Comparison of ENCODE assay signal across 19 cellular contexts in the genomic region with DNA sequence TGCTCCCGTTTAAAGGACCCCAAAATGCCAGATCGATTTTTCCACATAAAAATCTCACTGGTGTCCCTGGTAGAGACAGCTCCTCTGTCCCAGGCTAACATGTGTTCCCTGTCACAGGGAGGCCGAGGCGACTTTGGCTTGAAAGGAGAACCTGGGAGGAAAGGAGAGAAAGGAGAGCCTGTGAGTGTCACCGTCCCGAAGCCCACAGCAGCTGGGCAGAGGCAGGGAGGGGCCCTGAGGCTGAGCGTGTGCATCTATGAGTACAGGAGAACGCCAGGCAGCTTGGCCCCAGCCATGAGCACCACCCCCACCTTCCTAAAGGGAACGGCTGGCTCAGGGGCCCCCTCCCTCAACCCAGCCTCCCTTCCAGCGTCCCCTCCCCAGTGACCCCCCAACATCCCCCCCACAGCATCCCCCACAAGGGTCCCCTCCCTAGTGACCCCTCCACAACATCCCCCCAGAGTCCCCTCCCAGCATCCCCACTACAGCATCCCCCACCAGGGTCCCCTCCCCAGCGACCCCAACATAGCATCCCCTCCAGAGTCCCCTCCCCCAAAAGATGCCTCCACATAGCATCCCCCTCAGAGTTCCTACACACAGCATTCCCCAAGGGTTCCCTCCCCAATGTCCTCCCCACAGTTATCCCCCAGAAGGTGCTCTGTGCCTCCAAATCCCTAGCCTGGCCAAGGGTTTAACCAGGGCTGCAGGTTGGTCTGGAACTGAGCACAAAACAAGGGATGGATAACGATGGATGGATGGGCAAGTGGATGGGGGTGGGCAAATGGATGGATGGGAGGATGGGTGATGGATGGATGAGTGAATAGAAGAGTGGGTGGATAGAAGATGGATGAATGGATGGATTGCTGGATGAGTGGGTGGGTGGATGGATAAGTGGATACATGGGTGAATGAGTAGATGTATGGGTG. TPM values are rescaled to one million over a fixed set of nuclear protein-coding genes. Genes with fewer than 3 reads are reported as not detected.
DNase-seq lines count a peak whose midpoint lies in the region; ATAC-seq and TF ChIP-seq lines count a peak whose summit lies in the region.
"Had no signal": no experiment of that assay in that cellular context is flagged by ENCODE, and none has a peak within 500 bp of the region (broad histone marks: within the 10 kb centered on the region; RNA-seq: fewer than 3 reads in every experiment).

No MANE protein-coding gene starts in this region.

- peak; percentile 15 for DNase-seq in activated CD4-positive, CD25-positive, alpha-beta regulatory T cell treated with anti-CD3 and anti-CD28 coated beads, Interleukin-2, amount 50 U/mL, for 72 hours
- DNase-seq in HFFc6 (no peak), esophagus muscularis mucosa (ENCODE audit: extremely low spot score) (no peak), posterior cingulate gyrus (peak in 7 of 10 donors; percentile 1 to 60 (median 8)), middle frontal gyrus (ENCODE audit: extremely low spot score, low spot score) (no peak), AG20443 (ENCODE audit: low spot score) (no peak)
- DNase-seq: activated CD4-positive, alpha-beta memory T cell treated with anti-CD3 and anti-CD28 coated beads, Interleukin-2, amount 10 ng/mL, durations not matched to agents 7 days and 5 days; activated effector memory CD4-positive, alpha-beta T cell treated with Interleukin-2 at 50 U/mL for 16 hours; CD4-positive, CD25-positive, alpha-beta regulatory T cell; DND-41; effector CD4-positive, alpha-beta T cell; NCI-H187 treated with DMSO at 0.1 percent for 48 hours; NCI-H510A; stimulated activated CD8-positive, alpha-beta memory T cell treated with anti-CD3 and anti-CD28 coated beads, Interleukin-4, amount 100 ng/mL, for 48 hours had no signal

- peak overlapping the region; percentile 86 for H3K27ac Mint-ChIP-seq in HFFc6
- H3K27ac Mint-ChIP-seq: activated CD4-positive, alpha-beta memory T cell treated with anti-CD3 and anti-CD28 coated beads, Interleukin-2, amount 10 ng/mL, durations not matched to agents 7 days and 5 days; CD4-positive, CD25-positive, alpha-beta regulatory T cell had no signal

- peaks cover 21% of the 10 kb centered on the region for H3K36me3 Mint-ChIP-seq in HFFc6 (ENCODE audit: low read depth)
- H3K36me3 Mint-ChIP-seq: CD4-positive, CD25-positive, alpha-beta regulatory T cell had no signal

- H3K4me1 ChIP-seq in esophagus muscularis mucosa, result peaks cover 0 to 22% (median 11%) of the 10 kb centered on the region in 4 donors
- H3K4me1 ChIP-seq: breast epithelium, thyroid gland had no signal

- no peak for ATAC-seq in activated CD4-positive, CD25-positive, alpha-beta regulatory T cell treated with anti-CD3 and anti-CD28 coated beads, Interleukin-2, amount 50 U/mL, for 24 hours
- no peak for ATAC-seq in HG03520 (IDR thresholded peaks at IDR 0.05; ENCODE audit: unreplicated experiment)
- ATAC-seq: naive thymus-derived CD4-positive, alpha-beta T cell had no signal

- no peaks in the 10 kb centered on the region for H3K9me3 ChIP-seq in esophagus muscularis mucosa
- H3K9me3 ChIP-seq: breast epithelium, thyroid gland had no signal

- TF ChIP-seq POLR2A in esophagus muscularis mucosa (IDR thresholded peaks at IDR 0.05; ENCODE audit: low read depth), result no peak

- TF ChIP-seq CTCF in HFFc6 (IDR thresholded peaks at IDR 0.05) (no peak), esophagus muscularis mucosa (IDR thresholded peaks at IDR 0.05) (no peak)

- H3K4me1 Mint-ChIP-seq in HFFc6 (ENCODE audit: low read depth), result peaks cover 13% of the 10 kb centered on the region
- H3K4me1 Mint-ChIP-seq: activated CD4-positive, alpha-beta memory T cell treated with anti-CD3 and anti-CD28 coated beads, Interleukin-2, amount 10 ng/mL, durations not matched to agents 7 days and 5 days; CD4-positive, CD25-positive, alpha-beta regulatory T cell had no signal

- no peaks in the 10 kb centered on the region for H3K27me3 ChIP-seq in esophagus muscularis mucosa
- H3K27me3 ChIP-seq: breast epithelium, thyroid gland had no signal

- no peak for TF ChIP-seq EP300 in esophagus muscularis mucosa (IDR thresholded peaks at IDR 0.05)

- peaks cover 84 to 100% (median 95%) of the 10 kb centered on the region in 4 donors for H3K36me3 ChIP-seq in esophagus muscularis mucosa
- H3K36me3 ChIP-seq: breast epithelium had no signal

- H3K9me3 Mint-ChIP-seq in HFFc6, result no peaks in the 10 kb centered on the region
- H3K9me3 Mint-ChIP-seq: activated CD4-positive, alpha-beta memory T cell treated with anti-CD3 and anti-CD28 coated beads, Interleukin-2, amount 10 ng/mL, durations not matched to agents 7 days and 5 days had no signal

- no peaks in the 10 kb centered on the region; the same call in 1 of the 2 replicates for H3K27me3 Mint-ChIP-seq in HFFc6 (ENCODE audit: insufficient read depth)
- H3K27me3 Mint-ChIP-seq: activated CD4-positive, alpha-beta memory T cell treated with anti-CD3 and anti-CD28 coated beads, Interleukin-2, amount 10 ng/mL, durations not matched to agents 7 days and 5 days; CD4-positive, CD25-positive, alpha-beta regulatory T cell; naive thymus-derived CD4-positive, alpha-beta T cell had no signal

- 94% methylated on average over 12 of the region's 12 CpGs for WGBS in esophagus muscularis mucosa

- no peak overlapping the region for H3K4me3 ChIP-seq in esophagus muscularis mucosa
- H3K4me3 ChIP-seq: breast epithelium, thyroid gland had no signal

- H3K27ac ChIP-seq in esophagus muscularis mucosa (replicated peaks in 1 of 4), result peak overlapping the region; percentile 17 to 55 (median 26)
- H3K27ac ChIP-seq: thyroid gland had no signal

- 0 out of 2 replicates have a peak overlapping the region, but pooled peaks have one; percentile 22 for H3K4me3 Mint-ChIP-seq in HFFc6
- H3K4me3 Mint-ChIP-seq: activated CD4-positive, alpha-beta memory T cell treated with anti-CD3 and anti-CD28 coated beads, Interleukin-2, amount 10 ng/mL, durations not matched to agents 7 days and 5 days; CD4-positive, CD25-positive, alpha-beta regulatory T cell; naive thymus-derived CD4-positive, alpha-beta T cell had no signal

- intact Hi-C loops in esophagus muscularis mucosa (cut with DNase I) (no loop called here), posterior cingulate gyrus (cut with DNase I) (no loop called here)

RNA-seq across cellular contexts. Expression of gene COL6A2, which starts 25.1 kb away (rescaled TPM):
- total RNA-seq in HFFc6 (2021; fragmentation: NEBNext Ultra II Directional; extraction: Animal tissue kit (Norgen Biotek cat#: 25700)), result 100 to 1,000 TPM; 426 to 514 (median 467) TPM
- 1,000 to 10,000 TPM in 2 of 4 donors, 100 to 1,000 TPM in 2; 942 to 1,525 (median 1,202) TPM for total RNA-seq in esophagus muscularis mucosa

RNA-seq across cellular contexts. Expression of gene FTCD, which starts 32.4 kb away (rescaled TPM):
- total RNA-seq in HFFc6 (2021; fragmentation: NEBNext Ultra II Directional; extraction: Animal tissue kit (Norgen Biotek cat#: 25700)), result 1 to 10 TPM in 1 of 6 experiments, under 1 TPM in 4, not detected in 1; 0.12 to 1.2 (median 0.17) TPM
- total RNA-seq in esophagus muscularis mucosa, result 1 to 10 TPM in 2 of 4 donors, under 1 TPM in 1, not detected in 1; 0.26 to 2.5 (median 1.2) TPM
- total RNA-seq: CD4-positive, CD25-positive, alpha-beta regulatory T cell had no signal

Comparison
In these comparisons a context has a peak if more than half of its experiments do, and no peak if none do; other contexts are left out.
1. DNase-seq: peak in activated CD4-positive, CD25-positive, alpha-beta regulatory T cell treated with anti-CD3 and anti-CD28 coated beads, Interleukin-2, amount 50 U/mL, for 72 hours (single experiment) and posterior cingulate gyrus (7 of 10); none in HFFc6 (single experiment), esophagus muscularis mucosa (single experiment), middle frontal gyrus (single experiment) and AG20443 (single experiment).